Comparison of ENCODE assay signal across 1 cellular context in genomic region chr18:3723554-3723953, GRCh38.
TF ChIP-seq lines count a peak whose summit lies in the region.

No MANE protein-coding gene starts in this region.

TF ChIP-seq in HepG2, 621 proteins besides CTCF, POLR2A, EP300 and RAD21 (continued from another document):
- TF ChIP-seq CREB3 (CRISPR knock-in tag; IDR thresholded peaks at IDR 0.05) (no peak), ZNF720 (CRISPR knock-in tag; IDR thresholded peaks at IDR 0.05) (no peak), MXI1 (IDR thresholded peaks at IDR 0.05; ENCODE audit: borderline replicate concordance, low read depth, low read length) (no peak), ATF7 (IDR thresholded peaks at IDR 0.05) (no peak), ATF7 (CRISPR knock-in tag; IDR thresholded peaks at IDR 0.05) (no peak), HNF4A (CRISPR knock-in tag; IDR thresholded peaks at IDR 0.05) (no peak)
